22 cellular contexts compared by ENCODE assay signal in genomic region chr2:7515327-7515726, GRCh38.
DNase-seq lines count a peak whose midpoint lies in the region; ATAC-seq lines count a peak whose summit lies in the region.
"Had no signal": no experiment of that assay in that cellular context is flagged by ENCODE, and none has a peak within 500 bp of the region (broad histone marks: within the 10 kb centered on the region; RNA-seq: fewer than 3 reads in every experiment).

No MANE protein-coding gene starts in this region.

- no peak overlapping the region for H3K18ac ChIP-seq in trophoblast cell (ENCODE audit: low read length)

- no peak overlapping the region for H4K91ac ChIP-seq in trophoblast cell (ENCODE audit: low read depth, low read length)

- H3K9me3 ChIP-seq in trophoblast cell (ENCODE audit: insufficient read depth, low read depth, low read length), result no peaks in the 10 kb centered on the region
- H3K9me3 ChIP-seq: MG63, spleen had no signal

- peaks cover 0 to 2% of the 10 kb centered on the region in 2 experiments for H3K4me1 ChIP-seq in trophoblast cell (ENCODE audit: control insufficient read depth in 1 of 2, insufficient read depth in 2 of 2, low read length in 2 of 2)
- H3K4me1 ChIP-seq: spleen had no signal

- DNase-seq in activated naive CD4-positive, alpha-beta T cell treated with anti-CD3 and anti-CD28 coated beads, Interleukin-2, amount 10 ng/mL, durations not matched to agents 7 days and 5 days, result no peak
- no peak for DNase-seq in activated naive CD4-positive, alpha-beta T cell treated with anti-CD3 and anti-CD28 coated beads, Interleukin-2, amount 50 U/mL, for 72 hours (ENCODE audit: low spot score in 2 of 2)
- no peak for DNase-seq in stimulated activated naive CD8-positive, alpha-beta T cell treated with anti-CD3 and anti-CD28 coated beads, Interleukin-15, amount 100 ng/mL, for 72 hours
- DNase-seq in trophoblast cell (no peak), EL (no peak)
- DNase-seq: activated CD8-positive, alpha-beta memory T cell treated with anti-CD3 and anti-CD28 coated beads for 24 hours; HCEC 1CT; kidney glomerular epithelial cell; MG63; NCI-H1436; NCI-H2107; NCI-H510A; occipital lobe; retina; spleen; stimulated activated CD4-positive, alpha-beta T cell treated with anti-CD3 and anti-CD28 coated beads, Interleukin-4, amount 100 ng/mL, for 24 hours; T-helper 9 cell had no signal

- H2AFZ ChIP-seq in trophoblast cell (ENCODE audit: insufficient read depth, low read length, poor library complexity), result no peak overlapping the region

- H3K36me3 Mint-ChIP-seq in activated naive CD4-positive, alpha-beta T cell treated with anti-CD3 and anti-CD28 coated beads, Interleukin-2, amount 10 ng/mL, durations not matched to agents 7 days and 5 days, result peaks cover 4% of the 10 kb centered on the region
- peaks cover 11 to 28% of the 10 kb centered on the region in 2 donors for H3K36me3 Mint-ChIP-seq in activated naive CD4-positive, alpha-beta T cell treated with anti-CD3 and anti-CD28 coated beads, Interleukin-2, amount 50 U/mL, for 72 hours
- H3K36me3 Mint-ChIP-seq in activated T-helper 17 cell treated with anti-CD3 and anti-CD28 coated beads, Interleukin-2, amount 50 U/mL, for 72 hours (ENCODE audit: low read depth), result no peaks in the 10 kb centered on the region

- peaks cover 3% of the 10 kb centered on the region for H3K27me3 Mint-ChIP-seq in activated naive CD4-positive, alpha-beta T cell treated with anti-CD3 and anti-CD28 coated beads, Interleukin-2, amount 10 ng/mL, durations not matched to agents 7 days and 5 days
- no peaks in the 10 kb centered on the region for H3K27me3 Mint-ChIP-seq in activated T-helper 17 cell treated with anti-CD3 and anti-CD28 coated beads, Interleukin-2, amount 50 U/mL, for 72 hours
- H3K27me3 Mint-ChIP-seq in stimulated activated naive CD8-positive, alpha-beta T cell treated with anti-CD3 and anti-CD28 coated beads, Interleukin-15, amount 100 ng/mL, for 72 hours, result no peaks in the 10 kb centered on the region

- H3K27me3 ChIP-seq in trophoblast cell (ENCODE audit: insufficient read depth, low read length), result no peaks in the 10 kb centered on the region
- H3K27me3 ChIP-seq: MG63, spleen had no signal

- no peak overlapping the region for H3K4me3 ChIP-seq in trophoblast cell (ENCODE audit: low read depth, low read length)
- H3K4me3 ChIP-seq: K562, MG63, SK-N-MC, spleen had no signal

- no peak overlapping the region for H2BK12ac ChIP-seq in trophoblast cell (ENCODE audit: low read length)

- H4K12ac ChIP-seq in trophoblast cell (ENCODE audit: low read depth, low read length), result no peak overlapping the region

- H3K4me1 Mint-ChIP-seq in activated naive CD4-positive, alpha-beta T cell treated with anti-CD3 and anti-CD28 coated beads, Interleukin-2, amount 10 ng/mL, durations not matched to agents 7 days and 5 days, result peaks cover 29% of the 10 kb centered on the region
- peaks cover 4% of the 10 kb centered on the region for H3K4me1 Mint-ChIP-seq in activated T-helper 17 cell treated with anti-CD3 and anti-CD28 coated beads, Interleukin-2, amount 50 U/mL, for 72 hours
- peaks cover 82% of the 10 kb centered on the region for H3K4me1 Mint-ChIP-seq in stimulated activated naive CD8-positive, alpha-beta T cell treated with anti-CD3 and anti-CD28 coated beads, Interleukin-15, amount 100 ng/mL, for 72 hours

- no peak overlapping the region for H4K8ac ChIP-seq in trophoblast cell (ENCODE audit: low read depth, low read length)

- no peak for ATAC-seq in activated naive CD4-positive, alpha-beta T cell treated with anti-CD3 and anti-CD28 coated beads, Interleukin-2, amount 50 U/mL, for 72 hours
- peak; percentile 38 for ATAC-seq in HG02678 (IDR thresholded peaks at IDR 0.05; ENCODE audit: unreplicated experiment)
- peak; percentile 20 for ATAC-seq in activated T-helper 17 cell treated with anti-CD3 and anti-CD28 coated beads, Interleukin-2, amount 50 U/mL, for 72 hours (replicated peaks)
- peak; percentile 49 for ATAC-seq in stimulated activated naive CD8-positive, alpha-beta T cell treated with anti-CD3 and anti-CD28 coated beads, Interleukin-15, amount 100 ng/mL, for 72 hours
- ATAC-seq: K562 had no signal

- no peak overlapping the region for H3K23ac ChIP-seq in trophoblast cell (ENCODE audit: low read length)

- no peaks in the 10 kb centered on the region for H3K79me1 ChIP-seq in trophoblast cell (ENCODE audit: low read length)

- H3K9ac ChIP-seq in trophoblast cell (ENCODE audit: low read length), result no peak overlapping the region

- H2AK5ac ChIP-seq in trophoblast cell (ENCODE audit: low read length), result no peak overlapping the region

- no peak overlapping the region for H2BK120ac ChIP-seq in trophoblast cell (ENCODE audit: insufficient read depth, low read length, poor library complexity)

- no peak overlapping the region for H3K27ac ChIP-seq in trophoblast cell (ENCODE audit: low read depth, low read length)
- H3K27ac ChIP-seq: C4-2B, SK-N-MC, spleen had no signal

- CTCF ChIA-PET in activated naive CD4-positive, alpha-beta T cell treated with anti-CD3 and anti-CD28 coated beads, Interleukin-2, amount 10 ng/mL, durations not matched to agents 7 days and 5 days (lab: Charles Lee), result no interaction called here

- no peaks in the 10 kb centered on the region for H3K79me2 ChIP-seq in trophoblast cell (ENCODE audit: control insufficient read depth, insufficient read depth, low read length, poor library complexity)

- no peak overlapping the region for H3K4ac ChIP-seq in trophoblast cell (ENCODE audit: low read depth, low read length)

- H3K36me3 ChIP-seq in trophoblast cell (ENCODE audit: control insufficient read depth in 1 of 2, insufficient read depth in 2 of 2, low read length in 2 of 2), result no peaks in the 10 kb centered on the region
- H3K36me3 ChIP-seq: MG63, spleen had no signal

- no peak overlapping the region for H2BK5ac ChIP-seq in trophoblast cell (ENCODE audit: low read depth, low read length, poor library complexity)

- H3K14ac ChIP-seq in trophoblast cell (ENCODE audit: low read length), result no peak overlapping the region

- H3K4me3 Mint-ChIP-seq in activated naive CD4-positive, alpha-beta T cell treated with anti-CD3 and anti-CD28 coated beads, Interleukin-2, amount 10 ng/mL, durations not matched to agents 7 days and 5 days, result no peak overlapping the region
- no peak overlapping the region for H3K4me3 Mint-ChIP-seq in activated T-helper 17 cell treated with anti-CD3 and anti-CD28 coated beads, Interleukin-2, amount 50 U/mL, for 72 hours
- peak overlapping the region; percentile 52 to 79 for H3K4me3 Mint-ChIP-seq in stimulated activated naive CD8-positive, alpha-beta T cell treated with anti-CD3 and anti-CD28 coated beads, Interleukin-15, amount 100 ng/mL, for 72 hours

- peak overlapping the region; percentile 20 for H3K27ac Mint-ChIP-seq in activated naive CD4-positive, alpha-beta T cell treated with anti-CD3 and anti-CD28 coated beads, Interleukin-2, amount 10 ng/mL, durations not matched to agents 7 days and 5 days
- no peak overlapping the region for H3K27ac Mint-ChIP-seq in activated naive CD4-positive, alpha-beta T cell treated with anti-CD3 and anti-CD28 coated beads, Interleukin-2, amount 50 U/mL, for 72 hours
- H3K27ac Mint-ChIP-seq in activated T-helper 17 cell treated with anti-CD3 and anti-CD28 coated beads, Interleukin-2, amount 50 U/mL, for 72 hours, result peak overlapping the region; percentile 9
- H3K27ac Mint-ChIP-seq in stimulated activated naive CD8-positive, alpha-beta T cell treated with anti-CD3 and anti-CD28 coated beads, Interleukin-15, amount 100 ng/mL, for 72 hours, result peak overlapping the region; percentile 93 to 95

- H3K9me3 Mint-ChIP-seq in activated naive CD4-positive, alpha-beta T cell treated with anti-CD3 and anti-CD28 coated beads, Interleukin-2, amount 10 ng/mL, durations not matched to agents 7 days and 5 days, result no peaks in the 10 kb centered on the region
- H3K9me3 Mint-ChIP-seq in activated naive CD4-positive, alpha-beta T cell treated with anti-CD3 and anti-CD28 coated beads, Interleukin-2, amount 50 U/mL, for 72 hours, result peaks cover 6 to 8% of the 10 kb centered on the region in 2 donors
- no peaks in the 10 kb centered on the region for H3K9me3 Mint-ChIP-seq in activated T-helper 17 cell treated with anti-CD3 and anti-CD28 coated beads, Interleukin-2, amount 50 U/mL, for 72 hours
- H3K9me3 Mint-ChIP-seq in stimulated activated naive CD8-positive, alpha-beta T cell treated with anti-CD3 and anti-CD28 coated beads, Interleukin-15, amount 100 ng/mL, for 72 hours, result peaks cover 21 to 30% of the 10 kb centered on the region in 2 donors

- no peak overlapping the region for H3K4me2 ChIP-seq in trophoblast cell (ENCODE audit: low read length)

Comparison
In these comparisons a context has a peak if more than half of its experiments do, and no peak if none do; other contexts are left out.
1. H3K27ac Mint-ChIP-seq: peak in activated naive CD4-positive, alpha-beta T cell treated with anti-CD3 and anti-CD28 coated beads, Interleukin-2, amount 10 ng/mL, durations not matched to agents 7 days and 5 days (single experiment), activated T-helper 17 cell treated with anti-CD3 and anti-CD28 coated beads, Interleukin-2, amount 50 U/mL, for 72 hours (single experiment) and stimulated activated naive CD8-positive, alpha-beta T cell treated with anti-CD3 and anti-CD28 coated beads, Interleukin-15, amount 100 ng/mL, for 72 hours (2 of 2); none in activated naive CD4-positive, alpha-beta T cell treated with anti-CD3 and anti-CD28 coated beads, Interleukin-2, amount 50 U/mL, for 72 hours (0 of 2).
2. H3K4me3 Mint-ChIP-seq: peak in stimulated activated naive CD8-positive, alpha-beta T cell treated with anti-CD3 and anti-CD28 coated beads, Interleukin-15, amount 100 ng/mL, for 72 hours (2 of 2); none in activated naive CD4-positive, alpha-beta T cell treated with anti-CD3 and anti-CD28 coated beads, Interleukin-2, amount 10 ng/mL, durations not matched to agents 7 days and 5 days (single experiment) and activated T-helper 17 cell treated with anti-CD3 and anti-CD28 coated beads, Interleukin-2, amount 50 U/mL, for 72 hours (single experiment).
3. ATAC-seq: peak in HG02678 (single experiment), activated T-helper 17 cell treated with anti-CD3 and anti-CD28 coated beads, Interleukin-2, amount 50 U/mL, for 72 hours (single experiment) and stimulated activated naive CD8-positive, alpha-beta T cell treated with anti-CD3 and anti-CD28 coated beads, Interleukin-15, amount 100 ng/mL, for 72 hours (single experiment); none in activated naive CD4-positive, alpha-beta T cell treated with anti-CD3 and anti-CD28 coated beads, Interleukin-2, amount 50 U/mL, for 72 hours (0 of 2).